In the genomic region with DNA sequence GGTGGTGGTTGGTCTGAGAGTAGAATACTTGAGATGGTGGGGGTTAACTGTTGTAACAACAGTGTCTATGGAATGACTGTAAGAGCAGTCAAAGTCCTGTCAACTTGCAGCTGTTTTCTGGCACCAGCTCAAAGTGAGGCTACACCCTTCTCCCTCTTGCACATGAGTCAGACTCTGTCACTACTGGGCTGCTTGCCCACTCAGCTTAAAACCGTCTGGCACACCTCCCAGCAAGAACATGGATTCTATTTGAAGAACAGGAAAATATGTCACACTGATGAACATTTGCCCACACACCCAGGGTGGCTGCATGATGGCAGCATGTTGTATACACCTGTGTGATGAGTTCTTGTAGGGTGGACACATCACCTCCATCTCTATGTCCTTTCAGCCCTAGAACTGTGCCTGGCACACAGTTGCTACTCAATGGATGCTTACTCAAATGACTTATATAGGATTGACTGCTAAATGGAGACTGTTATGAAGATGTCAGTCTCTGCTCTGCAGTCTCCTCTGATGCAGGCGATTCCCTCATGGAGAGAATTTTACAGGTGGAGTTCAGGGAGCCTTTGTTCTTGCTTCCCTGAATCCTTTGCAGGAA, we compare ENCODE assay signal across 8 cellular contexts. TPM values are rescaled to one million over a fixed set of nuclear protein-coding genes. Genes with fewer than 3 reads are reported as not detected.
DNase-seq lines count a peak whose midpoint lies in the region; ATAC-seq and TF ChIP-seq lines count a peak whose summit lies in the region.

No MANE protein-coding gene starts in this region.

- no peaks in the 10 kb centered on the region for H3K36me3 ChIP-seq in RWPE2 (ENCODE audit: low read depth)

- ATAC-seq in RWPE2 (ENCODE audit: low read depth), result peak; percentile 86
- no peak for ATAC-seq in GM21360 (IDR thresholded peaks at IDR 0.05; ENCODE audit: unreplicated experiment)
- no peak for ATAC-seq in HG03565 (IDR thresholded peaks at IDR 0.05; ENCODE audit: unreplicated experiment)

- no peak for TF ChIP-seq CTCF in RWPE2 (IDR thresholded peaks at IDR 0.05; ENCODE audit: poor library complexity, severe bottlenecking)

- no peak overlapping the region for H3K4me3 ChIP-seq in RWPE2 (ENCODE audit: severe bottlenecking)

- H3K4me1 ChIP-seq in RWPE2 (ENCODE audit: insufficient read depth, poor library complexity, severe bottlenecking), result peaks cover 33% of the 10 kb centered on the region

- H3K27ac ChIP-seq in RWPE2 (ENCODE audit: poor library complexity, severe bottlenecking), result peak overlapping the region; percentile 41

- H3K9me3 ChIP-seq in RWPE2 (ENCODE audit: severe bottlenecking), result no peaks in the 10 kb centered on the region

- H3K27me3 ChIP-seq in RWPE2 (ENCODE audit: insufficient read depth, poor library complexity, severe bottlenecking), result no peaks in the 10 kb centered on the region

- DNase-seq in stimulated activated CD4-positive, alpha-beta T cell treated with anti-CD3 and anti-CD28 coated beads, Interleukin-15, amount 100 ng/mL, for 24 hours, result peak; percentile 36
- no peak for DNase-seq in stimulated activated CD4-positive, alpha-beta T cell treated with anti-CD3 and anti-CD28 coated beads, Interleukin-12 subunit alpha, Interleukin-12 subunit beta, amount 100 ng/mL, for 4 hours
- DNase-seq in RWPE2 (ENCODE audit: low spot score) (peak; percentile 98), fibroblast of peridontal ligament (ENCODE audit: extremely low read depth) (peak; percentile 100), pulmonary artery endothelial cell (ENCODE audit: low read depth, low spot score) (peak; percentile 27), cortex of kidney (lab: John Stamatoyannopoulos, UW) (no peak)

RNA-seq across cellular contexts. Expression of gene SERPINA6, which starts 19.3 kb away (rescaled TPM):
- total RNA-seq in pulmonary artery endothelial cell, result not detected in 2 replicates

RNA-seq across cellular contexts. Expression of gene SERPINA2, which starts 24.1 kb away (rescaled TPM):
- total RNA-seq in pulmonary artery endothelial cell, result not detected in 2 replicates

RNA-seq across cellular contexts. Expression of gene SERPINA1, which starts 46.0 kb away (rescaled TPM):
- not detected in 2 replicates for total RNA-seq in pulmonary artery endothelial cell

RNA-seq across cellular contexts. Expression of gene SERPINA10, which starts 49.4 kb away (rescaled TPM):
- not detected in 2 replicates for total RNA-seq in pulmonary artery endothelial cell

Comparison
In these comparisons a context has a peak if more than half of its experiments do, and no peak if none do; other contexts are left out.
1. DNase-seq: peak in stimulated activated CD4-positive, alpha-beta T cell treated with anti-CD3 and anti-CD28 coated beads, Interleukin-15, amount 100 ng/mL, for 24 hours (single experiment), RWPE2 (single experiment), fibroblast of peridontal ligament (single experiment) and pulmonary artery endothelial cell (single experiment); none in stimulated activated CD4-positive, alpha-beta T cell treated with anti-CD3 and anti-CD28 coated beads, Interleukin-12 subunit alpha, Interleukin-12 subunit beta, amount 100 ng/mL, for 4 hours (single experiment) and cortex of kidney (single experiment).